In the genomic region with DNA sequence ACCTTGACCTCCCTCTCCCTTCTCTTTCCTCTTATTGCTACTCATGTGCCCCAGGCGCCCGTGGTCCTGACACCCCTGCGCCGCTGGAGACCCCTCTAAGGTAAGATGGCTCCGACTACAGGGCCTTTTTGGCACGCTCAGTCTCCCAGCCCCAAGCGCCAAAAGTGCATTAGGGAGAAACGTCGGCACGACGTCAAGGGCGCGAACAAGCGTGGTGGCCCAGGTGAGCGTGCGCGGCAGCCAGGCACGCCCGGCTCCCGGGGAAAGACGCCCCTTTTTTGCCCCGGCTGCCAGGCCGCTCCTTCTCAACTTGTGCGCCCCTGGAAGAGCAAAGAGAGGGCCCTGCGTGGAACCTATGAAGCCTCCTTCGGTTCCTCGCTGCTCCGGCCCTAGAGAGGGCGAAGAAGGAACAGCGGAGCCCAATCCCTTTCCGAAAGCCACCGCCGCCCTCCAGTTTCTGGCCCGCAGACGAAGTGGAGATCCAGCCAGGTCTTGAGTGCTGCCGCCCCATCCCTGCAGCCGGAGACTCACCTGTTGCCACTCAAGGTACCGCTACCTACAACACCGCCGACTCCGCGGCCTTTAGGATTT, we compare ENCODE assay signal across 8 cellular contexts. TPM values are rescaled to one million over a fixed set of nuclear protein-coding genes. Genes with fewer than 3 reads are reported as not detected.
DNase-seq lines count a peak whose midpoint lies in the region; ATAC-seq and TF ChIP-seq lines count a peak whose summit lies in the region.
"Not testable (repeated sequence)": the region's sequence is repeated elsewhere in the genome, so short reads cannot be mapped to it uniquely, and the experiment has no call there.

No MANE protein-coding gene starts in this region.

- WGBS in IMR-90 (ENCODE audit: extremely low coverage in 2 of 2, insufficient read length in 1 of 2), 2 experiments: no CpG with 5 or more reads among the region's 42 CpGs

- not testable (repeated sequence) for H3K4me1 Mint-ChIP-seq in activated naive CD8-positive, alpha-beta T cell treated with anti-CD3 and anti-CD28 coated beads, Interleukin-2, amount 10 ng/mL, durations not matched to agents 7 days and 5 days; stimulated activated memory B cell treated with anti-CD40 and anti-IgM and Interleukin-4, amounts not matched to agents 10 μg/mL and 1 μg/mL and 100 μg/mL, for 72 hours

- ATAC-seq in GM18517 (IDR thresholded peaks at IDR 0.05; ENCODE audit: unreplicated experiment) (peak; percentile 31), GM21360 (IDR thresholded peaks at IDR 0.05; ENCODE audit: unreplicated experiment) (peak; percentile 44), HG02610 (IDR thresholded peaks at IDR 0.05; ENCODE audit: unreplicated experiment) (peak; percentile 35), HG03097 (IDR thresholded peaks at IDR 0.05; ENCODE audit: low FRiP score, unreplicated experiment) (peak; percentile 33), IMR-90 (ENCODE audit: low read depth) (peak; percentile 28), left lung (peak; percentile 74)
- peak; percentile 59 for ATAC-seq in activated naive CD8-positive, alpha-beta T cell treated with anti-CD3 and anti-CD28 coated beads, Interleukin-2, amount 10 ng/mL, durations not matched to agents 7 days and 5 days (ENCODE audit: low read depth)
- peak; percentile 76 for ATAC-seq in stimulated activated memory B cell treated with anti-CD40 and anti-IgM and Interleukin-4, amounts not matched to agents 10 μg/mL and 1 μg/mL and 100 μg/mL, for 72 hours

- H3K4me1 ChIP-seq in IMR-90 (ENCODE audit: control insufficient read depth, insufficient read depth, low read length); left lung: not testable (repeated sequence)

- H2BK120ac ChIP-seq in IMR-90 (ENCODE audit: low read depth, low read length): not testable (repeated sequence)

- H4K5ac ChIP-seq in IMR-90 (ENCODE audit: low read depth, low read length): not testable (repeated sequence)

- not testable (repeated sequence) for H3K4me3 Mint-ChIP-seq in activated naive CD8-positive, alpha-beta T cell treated with anti-CD3 and anti-CD28 coated beads, Interleukin-2, amount 10 ng/mL, durations not matched to agents 7 days and 5 days; stimulated activated memory B cell treated with anti-CD40 and anti-IgM and Interleukin-4, amounts not matched to agents 10 μg/mL and 1 μg/mL and 100 μg/mL, for 72 hours

- not testable (repeated sequence) for H3K27ac Mint-ChIP-seq in activated naive CD8-positive, alpha-beta T cell treated with anti-CD3 and anti-CD28 coated beads, Interleukin-2, amount 10 ng/mL, durations not matched to agents 7 days and 5 days; stimulated activated memory B cell treated with anti-CD40 and anti-IgM and Interleukin-4, amounts not matched to agents 10 μg/mL and 1 μg/mL and 100 μg/mL, for 72 hours

- not testable (repeated sequence) for H2BK20ac ChIP-seq in IMR-90 (ENCODE audit: low read depth, low read length)

- intact Hi-C loops in IMR-90 (cut with micrococcal nuclease); left lung (cut with DNase I): not testable (repeated sequence)

- not testable (repeated sequence) for H3K9ac ChIP-seq in IMR-90 (ENCODE audit: low read depth, low read length)

- not testable (repeated sequence) for H3K27ac ChIP-seq in IMR-90 (ENCODE audit: insufficient read depth, low read length); left lung

- H4K91ac ChIP-seq in IMR-90 (ENCODE audit: insufficient read depth, low read depth, low read length): not testable (repeated sequence)

- POLR2A ChIA-PET in IMR-90 (lab: Charles Lee; ENCODE audit: unreplicated experiment); activated naive CD8-positive, alpha-beta T cell treated with anti-CD3 and anti-CD28 coated beads, Interleukin-2, amount 10 ng/mL, durations not matched to agents 7 days and 5 days (lab: Charles Lee): not testable (repeated sequence)

- H3K9me3 ChIP-seq in IMR-90 (ENCODE audit: control insufficient read depth, insufficient read depth, low read length); left lung: not testable (repeated sequence)

- TF ChIP-seq POLR2A in IMR-90 (IDR thresholded peaks at IDR 0.05; ENCODE audit: low read depth, low read length): not testable (repeated sequence)

- H3K23ac ChIP-seq in IMR-90 (ENCODE audit: low read depth, low read length): not testable (repeated sequence)

- H3K4me3 ChIP-seq in IMR-90 (ENCODE audit: insufficient read depth, low read depth, low read length): not testable (repeated sequence)
- peak overlapping the region in 1 of 2 donors; percentile 20 for H3K4me3 ChIP-seq in left lung

- CTCF ChIA-PET in IMR-90 (lab: Yijun Ruan, JAX): not testable (repeated sequence)

- dilution Hi-C loops in IMR-90 (cut with HindIII; ENCODE audit: low sequenced_read_pairs, unreplicated experiment): not testable (repeated sequence)

- H2AK5ac ChIP-seq in IMR-90 (ENCODE audit: low read depth, low read length): not testable (repeated sequence)

- not testable (repeated sequence) for H3K27me3 Mint-ChIP-seq in activated naive CD8-positive, alpha-beta T cell treated with anti-CD3 and anti-CD28 coated beads, Interleukin-2, amount 10 ng/mL, durations not matched to agents 7 days and 5 days; stimulated activated memory B cell treated with anti-CD40 and anti-IgM and Interleukin-4, amounts not matched to agents 10 μg/mL and 1 μg/mL and 100 μg/mL, for 72 hours

- BruUV-seq in IMR-90 (replicated peaks; lab: Mats Ljungman, UMichigan): not testable (repeated sequence)

- not testable (repeated sequence) for H3K9me1 ChIP-seq in IMR-90 (ENCODE audit: insufficient read depth, low read length)

- not testable (repeated sequence) for H3K4me2 ChIP-seq in IMR-90 (ENCODE audit: low read depth, low read length)

- H2BK15ac ChIP-seq in IMR-90 (ENCODE audit: low read depth, low read length): not testable (repeated sequence)

- not testable (repeated sequence) for H2AFZ ChIP-seq in IMR-90 (replicated peaks; ENCODE audit: low read length, poor library complexity)

- H3K36me3 Mint-ChIP-seq in activated naive CD8-positive, alpha-beta T cell treated with anti-CD3 and anti-CD28 coated beads, Interleukin-2, amount 10 ng/mL, durations not matched to agents 7 days and 5 days; stimulated activated memory B cell treated with anti-CD40 and anti-IgM and Interleukin-4, amounts not matched to agents 10 μg/mL and 1 μg/mL and 100 μg/mL, for 72 hours: not testable (repeated sequence)

- H3K14ac ChIP-seq in IMR-90 (replicated peaks; ENCODE audit: low read depth, low read length): not testable (repeated sequence)

- H3K56ac ChIP-seq in IMR-90 (ENCODE audit: extremely low read depth, insufficient read depth, low read length): not testable (repeated sequence)

- TF ChIP-seq CTCF in IMR-90 (conservative IDR thresholded peaks at IDR 0.05; ENCODE audit: low read depth, low read length); left lung (IDR thresholded peaks at IDR 0.05): not testable (repeated sequence)

- not testable (repeated sequence) for H3K36me3 ChIP-seq in IMR-90 (ENCODE audit: control insufficient read depth, insufficient read depth, low read length); left lung

- in situ Hi-C loops in IMR-90 (cut with MboI; ENCODE audit: low sequenced_read_pairs): not testable (repeated sequence)

- not testable (repeated sequence) for H3K4ac ChIP-seq in IMR-90 (ENCODE audit: low read depth, low read length)

- not testable (repeated sequence) for TF ChIP-seq RAD21 in IMR-90 (IDR thresholded peaks at IDR 0.05; ENCODE audit: low read length)

- H3K18ac ChIP-seq in IMR-90 (ENCODE audit: low read depth, low read length): not testable (repeated sequence)

- H3K79me1 ChIP-seq in IMR-90 (ENCODE audit: low read depth in 1 of 2, low read length in 2 of 2): not testable (repeated sequence)

- DNase-seq in IMR-90; activated naive CD8-positive, alpha-beta T cell treated with anti-CD3 and anti-CD28 coated beads, Interleukin-2, amount 10 ng/mL, durations not matched to agents 7 days and 5 days; left lung: not testable (repeated sequence)

- H4K8ac ChIP-seq in IMR-90 (ENCODE audit: low read depth in 2 of 2, low read length in 2 of 2): not testable (repeated sequence)

- H2AK9ac ChIP-seq in IMR-90 (replicated peaks; ENCODE audit: low read depth, low read length, poor library complexity): not testable (repeated sequence)

- H2BK5ac ChIP-seq in IMR-90 (ENCODE audit: low read depth, low read length, poor library complexity, severe bottlenecking): not testable (repeated sequence)

- H4K20me1 ChIP-seq in IMR-90 (ENCODE audit: insufficient read depth, low read length): not testable (repeated sequence)

- not testable (repeated sequence) for H3K9me3 Mint-ChIP-seq in activated naive CD8-positive, alpha-beta T cell treated with anti-CD3 and anti-CD28 coated beads, Interleukin-2, amount 10 ng/mL, durations not matched to agents 7 days and 5 days; stimulated activated memory B cell treated with anti-CD40 and anti-IgM and Interleukin-4, amounts not matched to agents 10 μg/mL and 1 μg/mL and 100 μg/mL, for 72 hours

- not testable (repeated sequence) for H3K27me3 ChIP-seq in IMR-90 (ENCODE audit: control insufficient read depth, insufficient read depth, low read length); left lung

RNA-seq across cellular contexts. Expression of a gene that starts 0.3 kb away (rescaled TPM):
- total RNA-seq in IMR-90 (2012; rRNA removed): 4.8 and 5.0 TPM in 2 replicates
- polyA plus RNA-seq in IMR-90 (2012; rRNA removed): 4.6 and 6.5 TPM in 2 replicates
- polyA plus RNA-seq in IMR-90 (2012; cell fraction: cytosol; rRNA removed): 3.0 and 4.3 TPM in 2 replicates
- 5.6 and 15.7 TPM in 2 replicates for polyA plus RNA-seq in IMR-90 (2012; cell fraction: nucleus; rRNA removed; ENCODE audit: low replicate concordance)
- total RNA-seq in activated naive CD8-positive, alpha-beta T cell treated with anti-CD3 and anti-CD28 coated beads, Interleukin-2, amount 10 ng/mL, durations not matched to agents 7 days and 5 days: 10 to 100 TPM; 23.2 to 23.8 TPM
- 10 to 100 TPM; 16.2 to 31.7 TPM for total RNA-seq in left lung
